ENCODE assay signal across 1 cellular context in genomic region chr2:212940816-212941215, GRCh38.
TF ChIP-seq lines count a peak whose summit lies in the region.

No MANE protein-coding gene starts in this region.

TF ChIP-seq in endothelial cell of umbilical vein, 7 proteins besides CTCF, POLR2A, EP300 and RAD21:
- TF ChIP-seq JUN (IDR thresholded peaks at IDR 0.05; ENCODE audit: borderline replicate concordance, insufficient read depth, insufficient read length, low read depth): no peak
- TF ChIP-seq GATA2 (IDR thresholded peaks at IDR 0.05; ENCODE audit: insufficient read depth, insufficient read length, low read depth, low read length): no peak
